8 cellular contexts compared by ENCODE assay signal in genomic region chr3:127690823-127691452, GRCh38. TPM values are rescaled to one million over a fixed set of nuclear protein-coding genes. Genes with fewer than 3 reads are reported as not detected.
DNase-seq lines count a peak whose midpoint lies in the region; TF ChIP-seq lines count a peak whose summit lies in the region.

No MANE protein-coding gene starts in this region.

- POLR2A ChIA-PET in activated CD4-positive, alpha-beta memory T cell treated with anti-CD3 and anti-CD28 coated beads, Interleukin-2, amount 10 ng/mL, durations not matched to agents 7 days and 5 days (lab: Charles Lee), result interaction anchor here (1.2 kb wide), 1 partner anchor 18 kb away, joined by 4 read pairs; no protein-coding TSS in a partner anchor

- peak in 3 of 4 experiments; percentile 12 to 45 (median 32) for TF ChIP-seq CTCF in uterus (IDR thresholded peaks at IDR 0.05)

- H3K27me3 Mint-ChIP-seq in activated CD4-positive, alpha-beta memory T cell treated with anti-CD3 and anti-CD28 coated beads, Interleukin-2, amount 10 ng/mL, durations not matched to agents 7 days and 5 days, result no peaks in the 10 kb centered on the region

- no peak overlapping the region for H3K27ac Mint-ChIP-seq in activated CD4-positive, alpha-beta memory T cell treated with anti-CD3 and anti-CD28 coated beads, Interleukin-2, amount 10 ng/mL, durations not matched to agents 7 days and 5 days

- no peaks in the 10 kb centered on the region for H3K36me3 ChIP-seq in uterus

- H3K4me3 ChIP-seq in uterus, result no peak overlapping the region

- no peak overlapping the region for H3K4me3 Mint-ChIP-seq in activated CD4-positive, alpha-beta memory T cell treated with anti-CD3 and anti-CD28 coated beads, Interleukin-2, amount 10 ng/mL, durations not matched to agents 7 days and 5 days

- no peaks in the 10 kb centered on the region for H3K36me3 Mint-ChIP-seq in activated CD4-positive, alpha-beta memory T cell treated with anti-CD3 and anti-CD28 coated beads, Interleukin-2, amount 10 ng/mL, durations not matched to agents 7 days and 5 days (ENCODE audit: low read depth)

- no peaks in the 10 kb centered on the region for H3K27me3 ChIP-seq in uterus

- intact Hi-C loops in uterus (cut with DNase I; ENCODE audit: low total_unique reads), result no loop called here

- H3K27ac ChIP-seq in uterus, result peak overlapping the region in 1 of 2 donors; percentile 14

- peak; percentile 65 for DNase-seq in DMS53 (lab: John Stamatoyannopoulos, UW)
- no peak for DNase-seq in DMS53 treated with DMSO at 0.1 percent for 48 hours (lab: John Stamatoyannopoulos, UW; ENCODE audit: unreplicated experiment)
- peak; percentile 42 for DNase-seq in MV-4-11 (lab: John Stamatoyannopoulos, UW)
- DNase-seq in astrocyte of the hippocampus (ENCODE audit: low read depth, low spot score), result peak; percentile 80
- peak; percentile 57 for DNase-seq in kidney tubule cell (ENCODE audit: low spot score)
- DNase-seq in uterus, result no peak
- DNase-seq in NCI-H2227 (lab: John Stamatoyannopoulos, UW; ENCODE audit: unreplicated experiment), result no peak
- no peak for DNase-seq in activated CD4-positive, alpha-beta memory T cell treated with anti-CD3 and anti-CD28 coated beads, Interleukin-2, amount 10 ng/mL, durations not matched to agents 7 days and 5 days

- no peaks in the 10 kb centered on the region for H3K4me1 ChIP-seq in uterus

- TF ChIP-seq POLR2A in uterus (IDR thresholded peaks at IDR 0.05), result no peak

- CTCF ChIA-PET in activated CD4-positive, alpha-beta memory T cell treated with anti-CD3 and anti-CD28 coated beads, Interleukin-2, amount 10 ng/mL, durations not matched to agents 7 days and 5 days (lab: Charles Lee), result interaction anchor here (0.8 to 0.9 kb wide), 2 partner anchors 116 to 140 kb away, joined by 3 read pairs; no protein-coding TSS in a partner anchor

- H3K9me3 ChIP-seq in uterus, result no peaks in the 10 kb centered on the region

- H3K9me3 Mint-ChIP-seq in activated CD4-positive, alpha-beta memory T cell treated with anti-CD3 and anti-CD28 coated beads, Interleukin-2, amount 10 ng/mL, durations not matched to agents 7 days and 5 days, result no peaks in the 10 kb centered on the region

- no peaks in the 10 kb centered on the region for H3K4me1 Mint-ChIP-seq in activated CD4-positive, alpha-beta memory T cell treated with anti-CD3 and anti-CD28 coated beads, Interleukin-2, amount 10 ng/mL, durations not matched to agents 7 days and 5 days

RNA-seq across cellular contexts. Expression of gene ABTB1, which starts 18.2 kb away (rescaled TPM):
- 10 to 100 TPM; 14.4 to 42.8 (median 28.8) TPM for total RNA-seq in uterus
- total RNA-seq in activated CD4-positive, alpha-beta memory T cell treated with anti-CD3 and anti-CD28 coated beads, Interleukin-2, amount 10 ng/mL, durations not matched to agents 7 days and 5 days, result 10 to 100 TPM; 34.3 to 38.8 TPM

Comparison
In these comparisons a context has a peak if more than half of its experiments do, and no peak if none do; other contexts are left out.
1. DNase-seq: peak in DMS53 (single experiment), MV-4-11 (single experiment), astrocyte of the hippocampus (single experiment) and kidney tubule cell (single experiment); none in DMS53 treated with DMSO at 0.1 percent for 48 hours (single experiment), uterus (0 of 2), NCI-H2227 (single experiment) and activated CD4-positive, alpha-beta memory T cell treated with anti-CD3 and anti-CD28 coated beads, Interleukin-2, amount 10 ng/mL, durations not matched to agents 7 days and 5 days (single experiment).